In genomic region chrX:45888518-45888917, GRCh38 we compare ENCODE assay signal across 22 cellular contexts.
"Had no signal": no experiment of that assay in that cellular context is flagged by ENCODE, and none has a peak within 500 bp of the region (broad histone marks: within the 10 kb centered on the region; RNA-seq: fewer than 3 reads in every experiment).

No MANE protein-coding gene starts in this region.

- H3K27me3 ChIP-seq: transverse colon had no signal

- H3K9me3 ChIP-seq: heart left ventricle, mucosa of descending colon, transverse colon had no signal

- H3K27ac ChIP-seq: coronary artery, heart left ventricle, transverse colon had no signal

- H3K36me3 ChIP-seq: heart left ventricle, transverse colon had no signal

- H3K4me2 ChIP-seq: smooth muscle cell had no signal

- DNase-seq: activated CD4-positive, alpha-beta memory T cell treated with anti-CD3 and anti-CD28 coated beads, Interleukin-2, amount 10 ng/mL, durations not matched to agents 7 days and 5 days; activated CD4-positive, alpha-beta T cell treated with anti-CD3 and anti-CD28 coated beads for 48 hours; activated CD8-positive, alpha-beta memory T cell treated with anti-CD3 and anti-CD28 coated beads, Interleukin-2, amount 10 ng/mL, durations not matched to agents 7 days and 5 days; activated effector memory CD4-positive, alpha-beta T cell treated with anti-CD3 and anti-CD28 coated beads, Interleukin-2, amount 50 U/mL, for 16 hours; activated naive CD4-positive, alpha-beta T cell treated with anti-CD3 and anti-CD28 coated beads, Interleukin-2, amount 10 ng/mL, durations not matched to agents 7 days and 5 days; activated T-cell treated with anti-CD3 and anti-CD28 coated beads for 4 hours; amygdala; cerebellar nuclear complex; erythroblast; heart left ventricle; left colon; mesendoderm; mucosa of descending colon; naive B cell; occipital lobe; posterior cingulate gyrus; stimulated activated CD4-positive, alpha-beta T cell treated with anti-CD3 and anti-CD28 coated beads, Interleukin-15, amount 100 ng/mL, for 24 hours; stimulated activated CD8-positive, alpha-beta memory T cell treated with anti-CD3 and anti-CD28 coated beads, Interleukin-4, amount 100 ng/mL, for 48 hours; stimulated activated naive B cell treated with anti-CD40 and anti-IgM and Interleukin-4, amounts not matched to agents 10 μg/mL and 1 μg/mL and 100 μg/mL, for 72 hours; transverse colon had no signal

- H3K4me1 ChIP-seq: heart left ventricle, transverse colon had no signal

- H3K4me3 ChIP-seq: coronary artery, heart left ventricle, mucosa of descending colon, smooth muscle cell, transverse colon had no signal
